In the genomic region with DNA sequence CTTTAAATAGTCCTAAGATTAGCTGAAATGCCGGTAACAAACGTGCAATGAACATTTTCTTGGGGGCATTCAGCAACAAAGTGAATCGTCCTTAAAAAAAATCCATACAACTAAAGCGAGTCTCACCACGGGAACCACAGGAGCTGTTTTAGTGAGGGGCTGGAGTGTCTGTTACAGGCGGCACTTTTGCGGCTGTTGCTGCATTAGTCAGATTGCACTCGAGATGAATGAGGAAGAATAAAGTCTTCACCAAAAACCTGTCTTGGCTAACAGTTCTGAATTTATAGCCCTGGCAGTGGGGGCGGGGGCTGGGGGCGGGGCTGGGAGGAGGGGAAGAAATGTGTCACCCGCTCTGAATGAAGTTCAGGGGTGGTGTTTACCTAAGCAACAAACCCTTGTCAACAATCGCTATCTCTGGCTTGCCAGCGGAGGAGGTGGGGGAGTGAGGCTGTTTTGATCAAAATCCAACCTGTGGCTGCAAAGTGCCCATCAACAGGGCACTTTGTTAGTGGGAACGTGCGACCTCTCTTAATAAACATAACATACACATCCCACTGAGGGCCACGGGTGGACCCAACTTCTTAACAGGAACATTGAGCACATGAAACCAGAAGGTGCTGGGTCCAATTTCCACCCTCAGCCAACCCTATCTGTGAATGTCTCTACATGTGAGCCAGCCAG, we compare ENCODE assay signal across 9 cellular contexts. TPM values are rescaled to one million over a fixed set of nuclear protein-coding genes. Genes with fewer than 3 reads are reported as not detected.
A peak's percentile ranks its signal among the peaks of the same experiment; 100 is the strongest.
DNase-seq lines count a peak whose midpoint lies in the region; ATAC-seq and TF ChIP-seq lines count a peak whose summit lies in the region.
"Had no signal": no experiment of that assay in that cellular context is flagged by ENCODE, and none has a peak within 500 bp of the region (broad histone marks: within the 10 kb centered on the region; RNA-seq: fewer than 3 reads in every experiment).

No MANE protein-coding gene starts in this region.

- peak overlapping the region; percentile 24 for H3K4me3 Mint-ChIP-seq in activated T-cell treated with anti-CD3 and anti-CD28 coated beads, Interleukin-2, amount 50 U/mL, for 24 hours
- H3K4me3 Mint-ChIP-seq: memory B cell had no signal

- H3K4me3 ChIP-seq in heart left ventricle (peak overlapping the region in 4 of 12 donors; percentile 5 to 25 (median 22)), skeletal muscle tissue (ENCODE audit: low read length in 3 of 3) (peak overlapping the region in 2 of 3 donors; percentile 11 to 46)

- peak; percentile 29 to 70 (median 58) for ATAC-seq in heart left ventricle
- no peak for ATAC-seq in GM18858 (IDR thresholded peaks at IDR 0.05; ENCODE audit: unreplicated experiment)

- DNase-seq in GF-D8 (lab: John Stamatoyannopoulos, UW) (peak; percentile 71), NCI-H748 treated with DMSO at 0.1 percent for 48 hours (lab: John Stamatoyannopoulos, UW) (peak; percentile 69), heart left ventricle (peak in 3 of 5 donors; percentile 46 to 72 (median 56)), mesenteric fat pad (ENCODE audit: low spot score) (no peak), DMS 273 treated with DMSO at 0.1 percent for 48 hours (lab: John Stamatoyannopoulos, UW) (no peak)
- peak; percentile 67 for DNase-seq in activated T-cell treated with anti-CD3 and anti-CD28 coated beads, Interleukin-2, amount 50 U/mL, for 24 hours

- H3K36me3 ChIP-seq in heart left ventricle = no peaks in the 10 kb centered on the region
- H3K36me3 ChIP-seq in skeletal muscle tissue (ENCODE audit: control insufficient read depth in 3 of 3, insufficient read depth in 3 of 3, low read length in 3 of 3) = no peaks in the 10 kb centered on the region

- peaks cover 2% of the 10 kb centered on the region for H3K27me3 Mint-ChIP-seq in activated T-cell treated with anti-CD3 and anti-CD28 coated beads, Interleukin-2, amount 50 U/mL, for 24 hours

- H3K36me3 Mint-ChIP-seq in activated T-cell treated with anti-CD3 and anti-CD28 coated beads, Interleukin-2, amount 50 U/mL, for 24 hours (ENCODE audit: low read depth) = no peaks in the 10 kb centered on the region

- intact Hi-C loops in heart left ventricle (cut with DNase I) = loop anchor here in 5 of 10 donors (1.0 to 5.0 kb wide), 6 partner anchors 21 to 45 kb away; a partner anchor contains a TSS

- H3K4me1 ChIP-seq in heart left ventricle = peaks cover 7 to 81% (median 56%) of the 10 kb centered on the region in 12 donors
- peaks cover 35 to 57% (median 52%) of the 10 kb centered on the region in 3 donors for H3K4me1 ChIP-seq in skeletal muscle tissue (ENCODE audit: control insufficient read depth in 3 of 3, insufficient read depth in 3 of 3, low read length in 3 of 3)

- peak overlapping the region in 2 of 3 donors; percentile 40 to 66 for H3K9ac ChIP-seq in skeletal muscle tissue (ENCODE audit: low read depth in 1 of 3, low read length in 3 of 3)

- H3K27ac ChIP-seq in heart left ventricle (peak overlapping the region; percentile 59 to 94 (median 87)), skeletal muscle tissue (ENCODE audit: low read depth, low read length) (peak overlapping the region; percentile 84)

- no peaks in the 10 kb centered on the region for H3K27me3 ChIP-seq in heart left ventricle
- peaks cover 0 to 14% (median 2%) of the 10 kb centered on the region in 3 donors for H3K27me3 ChIP-seq in skeletal muscle tissue (ENCODE audit: control insufficient read depth in 3 of 3, insufficient read depth in 3 of 3, low read length in 3 of 3)

- H3K9me3 ChIP-seq in heart left ventricle = no peaks in the 10 kb centered on the region
- no peaks in the 10 kb centered on the region for H3K9me3 ChIP-seq in skeletal muscle tissue (ENCODE audit: control insufficient read depth in 3 of 3, low read length in 3 of 3)

- TF ChIP-seq POLR2A in heart left ventricle (IDR thresholded peaks at IDR 0.05) = no peak

- peaks cover 65% of the 10 kb centered on the region for H3K4me1 Mint-ChIP-seq in activated T-cell treated with anti-CD3 and anti-CD28 coated beads, Interleukin-2, amount 50 U/mL, for 24 hours (ENCODE audit: low read depth)

- TF ChIP-seq CTCF in heart left ventricle (IDR thresholded peaks at IDR 0.05) = no peak

- 26 to 48% (median 31%) methylated on average over 16 of the region's 16 CpGs for WGBS in heart left ventricle, 4 donors

- H3K9me3 Mint-ChIP-seq in activated T-cell treated with anti-CD3 and anti-CD28 coated beads, Interleukin-2, amount 50 U/mL, for 24 hours = no peaks in the 10 kb centered on the region

- H3K27ac Mint-ChIP-seq in activated T-cell treated with anti-CD3 and anti-CD28 coated beads, Interleukin-2, amount 50 U/mL, for 24 hours = peak overlapping the region; percentile 50
- H3K27ac Mint-ChIP-seq: memory B cell had no signal

RNA-seq across cellular contexts. Expression of a gene that starts 44.5 kb away (rescaled TPM):
- 10 to 100 TPM in 1 of 9 donors, 1 to 10 TPM in 8; 2.8 to 20.0 (median 5.8) TPM for total RNA-seq in heart left ventricle
- polyA plus RNA-seq in heart left ventricle = 1 to 10 TPM; 6.9 to 7.0 TPM
- 5.2 TPM for total RNA-seq in skeletal muscle tissue
- total RNA-seq in mesenteric fat pad = 27.9 TPM

Comparison
In these comparisons a context has a peak if more than half of its experiments do, and no peak if none do; other contexts are left out.
1. DNase-seq: peak in GF-D8 (single experiment), NCI-H748 treated with DMSO at 0.1 percent for 48 hours (single experiment), activated T-cell treated with anti-CD3 and anti-CD28 coated beads, Interleukin-2, amount 50 U/mL, for 24 hours (single experiment) and heart left ventricle (3 of 5); none in mesenteric fat pad (single experiment) and DMS 273 treated with DMSO at 0.1 percent for 48 hours (single experiment).